Comparison of ENCODE assay signal across 1 cellular context in genomic region chr17:16250635-16251034, GRCh38.
TF ChIP-seq lines count a peak whose summit lies in the region.

No MANE protein-coding gene starts in this region.

TF ChIP-seq in HepG2, 621 proteins besides CTCF, POLR2A, EP300 and RAD21 (continued from another document):
- TF ChIP-seq, protein P1, sequence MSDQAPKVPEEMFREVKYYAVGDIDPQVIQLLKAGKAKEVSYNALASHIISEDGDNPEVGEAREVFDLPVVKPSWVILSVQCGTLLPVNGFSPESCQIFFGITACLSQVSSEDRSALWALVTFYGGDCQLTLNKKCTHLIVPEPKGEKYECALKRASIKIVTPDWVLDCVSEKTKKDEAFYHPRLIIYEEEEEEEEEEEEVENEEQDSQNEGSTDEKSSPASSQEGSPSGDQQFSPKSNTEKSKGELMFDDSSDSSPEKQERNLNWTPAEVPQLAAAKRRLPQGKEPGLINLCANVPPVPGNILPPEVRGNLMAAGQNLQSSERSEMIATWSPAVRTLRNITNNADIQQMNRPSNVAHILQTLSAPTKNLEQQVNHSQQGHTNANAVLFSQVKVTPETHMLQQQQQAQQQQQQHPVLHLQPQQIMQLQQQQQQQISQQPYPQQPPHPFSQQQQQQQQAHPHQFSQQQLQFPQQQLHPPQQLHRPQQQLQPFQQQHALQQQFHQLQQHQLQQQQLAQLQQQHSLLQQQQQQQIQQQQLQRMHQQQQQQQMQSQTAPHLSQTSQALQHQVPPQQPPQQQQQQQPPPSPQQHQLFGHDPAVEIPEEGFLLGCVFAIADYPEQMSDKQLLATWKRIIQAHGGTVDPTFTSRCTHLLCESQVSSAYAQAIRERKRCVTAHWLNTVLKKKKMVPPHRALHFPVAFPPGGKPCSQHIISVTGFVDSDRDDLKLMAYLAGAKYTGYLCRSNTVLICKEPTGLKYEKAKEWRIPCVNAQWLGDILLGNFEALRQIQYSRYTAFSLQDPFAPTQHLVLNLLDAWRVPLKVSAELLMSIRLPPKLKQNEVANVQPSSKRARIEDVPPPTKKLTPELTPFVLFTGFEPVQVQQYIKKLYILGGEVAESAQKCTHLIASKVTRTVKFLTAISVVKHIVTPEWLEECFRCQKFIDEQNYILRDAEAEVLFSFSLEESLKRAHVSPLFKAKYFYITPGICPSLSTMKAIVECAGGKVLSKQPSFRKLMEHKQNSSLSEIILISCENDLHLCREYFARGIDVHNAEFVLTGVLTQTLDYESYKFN (CRISPR knock-in tag; conservative IDR thresholded peaks at IDR 0.05), result no peak
- no peak for TF ChIP-seq NFE2L1 (CRISPR knock-in tag; IDR thresholded peaks at IDR 0.05; ENCODE audit: borderline replicate concordance)
- TF ChIP-seq BCL6 (CRISPR knock-in tag; IDR thresholded peaks at IDR 0.05), result 0 out of 2 replicates have a peak, but pooled peaks have one; percentile 41
- TF ChIP-seq SP5 (CRISPR knock-in tag; IDR thresholded peaks at IDR 0.05; ENCODE audit: borderline replicate concordance, low read depth), result no peak
- no peak for TF ChIP-seq POGZ (CRISPR knock-in tag; IDR thresholded peaks at IDR 0.05)
- TF ChIP-seq ZNF891 (CRISPR knock-in tag; IDR thresholded peaks at IDR 0.05), result no peak
- TF ChIP-seq, protein P2, sequence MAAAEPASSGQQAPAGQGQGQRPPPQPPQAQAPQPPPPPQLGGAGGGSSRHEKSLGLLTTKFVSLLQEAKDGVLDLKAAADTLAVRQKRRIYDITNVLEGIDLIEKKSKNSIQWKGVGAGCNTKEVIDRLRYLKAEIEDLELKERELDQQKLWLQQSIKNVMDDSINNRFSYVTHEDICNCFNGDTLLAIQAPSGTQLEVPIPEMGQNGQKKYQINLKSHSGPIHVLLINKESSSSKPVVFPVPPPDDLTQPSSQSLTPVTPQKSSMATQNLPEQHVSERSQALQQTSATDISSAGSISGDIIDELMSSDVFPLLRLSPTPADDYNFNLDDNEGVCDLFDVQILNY (CRISPR knock-in tag; conservative IDR thresholded peaks at IDR 0.05), result no peak
- TF ChIP-seq GPN1 (CRISPR knock-in tag; IDR thresholded peaks at IDR 0.05; ENCODE audit: borderline replicate concordance), result no peak
- no peak for TF ChIP-seq ZNF703 (CRISPR knock-in tag; IDR thresholded peaks at IDR 0.05; ENCODE audit: borderline replicate concordance)
- TF ChIP-seq ZNF260 (CRISPR knock-in tag; IDR thresholded peaks at IDR 0.05; ENCODE audit: borderline replicate concordance, low read depth), result no peak
- TF ChIP-seq HDAC1 (CRISPR knock-in tag; IDR thresholded peaks at IDR 0.05), result no peak
- TF ChIP-seq ZNF720 (CRISPR knock-in tag; IDR thresholded peaks at IDR 0.05), result no peak
- TF ChIP-seq, protein P3, sequence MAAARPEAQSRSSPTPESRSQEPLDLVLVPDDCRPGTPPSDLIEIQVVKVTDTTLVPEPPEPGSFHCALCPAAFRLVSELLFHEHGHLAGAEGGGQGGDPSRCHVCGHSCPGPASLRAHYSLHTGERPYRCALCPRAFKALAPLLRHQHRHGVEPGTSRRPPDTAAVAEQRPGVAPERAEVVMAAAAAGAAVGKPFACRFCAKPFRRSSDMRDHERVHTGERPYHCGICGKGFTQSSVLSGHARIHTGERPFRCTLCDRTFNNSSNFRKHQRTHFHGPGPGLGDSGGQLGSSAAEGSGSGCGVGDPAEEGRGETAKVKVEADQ (CRISPR knock-in tag; IDR thresholded peaks at IDR 0.05; ENCODE audit: borderline replicate concordance), result no peak
- TF ChIP-seq CREB1 (IDR thresholded peaks at IDR 0.05), result no peak
- TF ChIP-seq CREB1 (CRISPR knock-in tag; IDR thresholded peaks at IDR 0.05), result no peak
- TF ChIP-seq FOXA1 (IDR thresholded peaks at IDR 0.05), result no peak
- no peak for TF ChIP-seq FOXA1 (CRISPR knock-in tag; IDR thresholded peaks at IDR 0.05)
- TF ChIP-seq ZKSCAN8 (CRISPR knock-in tag; IDR thresholded peaks at IDR 0.05; ENCODE audit: borderline replicate concordance), result no peak
- TF ChIP-seq STAT5B (CRISPR knock-in tag; IDR thresholded peaks at IDR 0.05), result no peak
- no peak for TF ChIP-seq ZNF101 (CRISPR knock-in tag; IDR thresholded peaks at IDR 0.05; ENCODE audit: borderline replicate concordance, low read depth)
- TF ChIP-seq HNF1B (CRISPR knock-in tag; IDR thresholded peaks at IDR 0.05), result no peak
- TF ChIP-seq IRX3 (CRISPR knock-in tag; IDR thresholded peaks at IDR 0.05; ENCODE audit: borderline replicate concordance, low read depth), result no peak
- no peak for TF ChIP-seq ZKSCAN5 (CRISPR knock-in tag; IDR thresholded peaks at IDR 0.05)
- no peak for TF ChIP-seq ZNF619 (CRISPR knock-in tag; IDR thresholded peaks at IDR 0.05)
- TF ChIP-seq FOXA3 (CRISPR knock-in tag; IDR thresholded peaks at IDR 0.05), result peak; percentile 66
- TF ChIP-seq RFXAP (CRISPR knock-in tag; IDR thresholded peaks at IDR 0.05; ENCODE audit: borderline replicate concordance), result no peak
- no peak for TF ChIP-seq SIX4 (CRISPR knock-in tag; IDR thresholded peaks at IDR 0.05)
- TF ChIP-seq PRDM15 (CRISPR knock-in tag; IDR thresholded peaks at IDR 0.05), result no peak
- TF ChIP-seq, protein P4, sequence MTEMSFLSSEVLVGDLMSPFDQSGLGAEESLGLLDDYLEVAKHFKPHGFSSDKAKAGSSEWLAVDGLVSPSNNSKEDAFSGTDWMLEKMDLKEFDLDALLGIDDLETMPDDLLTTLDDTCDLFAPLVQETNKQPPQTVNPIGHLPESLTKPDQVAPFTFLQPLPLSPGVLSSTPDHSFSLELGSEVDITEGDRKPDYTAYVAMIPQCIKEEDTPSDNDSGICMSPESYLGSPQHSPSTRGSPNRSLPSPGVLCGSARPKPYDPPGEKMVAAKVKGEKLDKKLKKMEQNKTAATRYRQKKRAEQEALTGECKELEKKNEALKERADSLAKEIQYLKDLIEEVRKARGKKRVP (CRISPR knock-in tag; IDR thresholded peaks at IDR 0.05), result peak; percentile 78 to 99
- no peak for TF ChIP-seq FIP1L1 (IDR thresholded peaks at IDR 0.05; ENCODE audit: borderline replicate concordance, insufficient read depth, low read depth, low read length)
- TF ChIP-seq, protein P5, sequence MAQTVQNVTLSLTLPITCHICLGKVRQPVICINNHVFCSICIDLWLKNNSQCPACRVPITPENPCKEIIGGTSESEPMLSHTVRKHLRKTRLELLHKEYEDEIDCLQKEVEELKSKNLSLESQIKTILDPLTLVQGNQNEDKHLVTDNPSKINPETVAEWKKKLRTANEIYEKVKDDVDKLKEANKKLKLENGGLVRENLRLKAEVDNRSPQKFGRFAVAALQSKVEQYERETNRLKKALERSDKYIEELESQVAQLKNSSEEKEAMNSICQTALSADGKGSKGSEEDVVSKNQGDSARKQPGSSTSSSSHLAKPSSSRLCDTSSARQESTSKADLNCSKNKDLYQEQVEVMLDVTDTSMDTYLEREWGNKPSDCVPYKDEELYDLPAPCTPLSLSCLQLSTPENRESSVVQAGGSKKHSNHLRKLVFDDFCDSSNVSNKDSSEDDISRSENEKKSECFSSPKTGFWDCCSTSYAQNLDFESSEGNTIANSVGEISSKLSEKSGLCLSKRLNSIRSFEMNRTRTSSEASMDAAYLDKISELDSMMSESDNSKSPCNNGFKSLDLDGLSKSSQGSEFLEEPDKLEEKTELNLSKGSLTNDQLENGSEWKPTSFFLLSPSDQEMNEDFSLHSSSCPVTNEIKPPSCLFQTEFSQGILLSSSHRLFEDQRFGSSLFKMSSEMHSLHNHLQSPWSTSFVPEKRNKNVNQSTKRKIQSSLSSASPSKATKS (CRISPR knock-in tag; IDR thresholded peaks at IDR 0.05), result peak; percentile 52; the same call in 1 of the 2 replicates
- no peak for TF ChIP-seq NCOR1 (IDR thresholded peaks at IDR 0.05; ENCODE audit: borderline replicate concordance, low read length)
- TF ChIP-seq, protein P6, sequence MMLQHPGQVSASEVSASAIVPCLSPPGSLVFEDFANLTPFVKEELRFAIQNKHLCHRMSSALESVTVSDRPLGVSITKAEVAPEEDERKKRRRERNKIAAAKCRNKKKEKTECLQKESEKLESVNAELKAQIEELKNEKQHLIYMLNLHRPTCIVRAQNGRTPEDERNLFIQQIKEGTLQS (CRISPR knock-in tag; IDR thresholded peaks at IDR 0.05), result peak; percentile 71
- TF ChIP-seq, protein P7, sequence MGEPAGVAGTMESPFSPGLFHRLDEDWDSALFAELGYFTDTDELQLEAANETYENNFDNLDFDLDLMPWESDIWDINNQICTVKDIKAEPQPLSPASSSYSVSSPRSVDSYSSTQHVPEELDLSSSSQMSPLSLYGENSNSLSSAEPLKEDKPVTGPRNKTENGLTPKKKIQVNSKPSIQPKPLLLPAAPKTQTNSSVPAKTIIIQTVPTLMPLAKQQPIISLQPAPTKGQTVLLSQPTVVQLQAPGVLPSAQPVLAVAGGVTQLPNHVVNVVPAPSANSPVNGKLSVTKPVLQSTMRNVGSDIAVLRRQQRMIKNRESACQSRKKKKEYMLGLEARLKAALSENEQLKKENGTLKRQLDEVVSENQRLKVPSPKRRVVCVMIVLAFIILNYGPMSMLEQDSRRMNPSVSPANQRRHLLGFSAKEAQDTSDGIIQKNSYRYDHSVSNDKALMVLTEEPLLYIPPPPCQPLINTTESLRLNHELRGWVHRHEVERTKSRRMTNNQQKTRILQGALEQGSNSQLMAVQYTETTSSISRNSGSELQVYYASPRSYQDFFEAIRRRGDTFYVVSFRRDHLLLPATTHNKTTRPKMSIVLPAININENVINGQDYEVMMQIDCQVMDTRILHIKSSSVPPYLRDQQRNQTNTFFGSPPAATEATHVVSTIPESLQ (CRISPR knock-in tag; conservative IDR thresholded peaks at IDR 0.05), result no peak
- TF ChIP-seq ZNF451 (CRISPR knock-in tag; IDR thresholded peaks at IDR 0.05), result no peak
- TF ChIP-seq FOSL2 (CRISPR knock-in tag; IDR thresholded peaks at IDR 0.05), result peak; percentile 52
- no peak for TF ChIP-seq ZNF121 (CRISPR knock-in tag; IDR thresholded peaks at IDR 0.05)
- TF ChIP-seq IKZF1 (IDR thresholded peaks at IDR 0.05), result no peak
- peak; percentile 49; the same call in 1 of the 2 replicates for TF ChIP-seq SALL1 (CRISPR knock-in tag; IDR thresholded peaks at IDR 0.05)
- no peak for TF ChIP-seq ZNF354B (CRISPR knock-in tag; IDR thresholded peaks at IDR 0.05)
- TF ChIP-seq, protein P8, sequence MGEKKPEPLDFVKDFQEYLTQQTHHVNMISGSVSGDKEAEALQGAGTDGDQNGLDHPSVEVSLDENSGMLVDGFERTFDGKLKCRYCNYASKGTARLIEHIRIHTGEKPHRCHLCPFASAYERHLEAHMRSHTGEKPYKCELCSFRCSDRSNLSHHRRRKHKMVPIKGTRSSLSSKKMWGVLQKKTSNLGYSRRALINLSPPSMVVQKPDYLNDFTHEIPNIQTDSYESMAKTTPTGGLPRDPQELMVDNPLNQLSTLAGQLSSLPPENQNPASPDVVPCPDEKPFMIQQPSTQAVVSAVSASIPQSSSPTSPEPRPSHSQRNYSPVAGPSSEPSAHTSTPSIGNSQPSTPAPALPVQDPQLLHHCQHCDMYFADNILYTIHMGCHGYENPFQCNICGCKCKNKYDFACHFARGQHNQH (CRISPR knock-in tag; IDR thresholded peaks at IDR 0.05), result no peak
TF ChIP-seq in HepG2: peak in this region for 44.
